Comparison of ENCODE assay signal across 9 cellular contexts in genomic region chr1:6209661-6210605, GRCh38. TPM values are rescaled to one million over a fixed set of nuclear protein-coding genes. Genes with fewer than 3 reads are reported as not detected.
A peak's percentile ranks its signal among the peaks of the same experiment; 100 is the strongest.
DNase-seq lines count a peak whose midpoint lies in the region; ATAC-seq and TF ChIP-seq lines count a peak whose summit lies in the region.
"Had no signal": no experiment of that assay in that cellular context is flagged by ENCODE, and none has a peak within 500 bp of the region (broad histone marks: within the 10 kb centered on the region; RNA-seq: fewer than 3 reads in every experiment).

No MANE protein-coding gene starts in this region.

- H3K27ac Mint-ChIP-seq in naive thymus-derived CD8-positive, alpha-beta T cell = no peak overlapping the region

- TF ChIP-seq CTCF in astrocyte of the cerebellum (IDR thresholded peaks at IDR 0.05; ENCODE audit: low read depth, low read length, missing control alignments) (no peak), spleen (IDR thresholded peaks at IDR 0.05 in 8 of 11, conservative IDR thresholded peaks at IDR 0.05 in 3 of 11) (no peak)

- H3K4me1 Mint-ChIP-seq in naive thymus-derived CD8-positive, alpha-beta T cell = peaks cover 0 to 16% (median 8%) of the 10 kb centered on the region in 4 donors

- no peaks in the 10 kb centered on the region for H3K9me3 Mint-ChIP-seq in naive thymus-derived CD8-positive, alpha-beta T cell

- H3K4me3 ChIP-seq in astrocyte of the cerebellum (ENCODE audit: low read depth, low read length) (peak overlapping the region; percentile 25), spleen (peak overlapping the region in 3 of 8 donors; percentile 47 to 73 (median 55))

- H3K27me3 Mint-ChIP-seq in naive thymus-derived CD8-positive, alpha-beta T cell = peaks cover 6 to 50% (median 23%) of the 10 kb centered on the region in 5 donors

- H3K4me1 ChIP-seq in ES-I3 (ENCODE audit: insufficient read depth, low read length) = peaks cover 10% of the 10 kb centered on the region; the same call in 1 of the 2 replicates
- H3K4me1 ChIP-seq in spleen = peaks cover 30 to 63% (median 39%) of the 10 kb centered on the region in 6 donors

- no peak overlapping the region for H3K27ac ChIP-seq in spleen

- in situ Hi-C loops in KBM-7 (cut with MboI; ENCODE audit: low pct_unique_long_range_greater_than_20kb, low sequenced_read_pairs) (no loop called here), astrocyte of the cerebellum (cut with HindIII; ENCODE audit: low sequenced_read_pairs) (no loop called here)

- DNase-seq in KBM-7 (peak; percentile 70), astrocyte of the cerebellum (ENCODE audit: low read depth) (no peak), NCI-H774 (lab: John Stamatoyannopoulos, UW) (no peak), spleen (no peak), activated gamma-delta T cell (lab: John Stamatoyannopoulos, UW) (no peak)
- peak in 1 of 10 donors; percentile 26 for DNase-seq in naive thymus-derived CD8-positive, alpha-beta T cell

- peak in 1 of 2 donors; percentile 27 for ATAC-seq in naive thymus-derived CD8-positive, alpha-beta T cell
- no peak for ATAC-seq in GM19395 (IDR thresholded peaks at IDR 0.05; ENCODE audit: unreplicated experiment)

- intact Hi-C loops in spleen (cut with DNase I; ENCODE audit: low total_unique reads) = no loop called here

- POLR2A ChIA-PET in naive thymus-derived CD8-positive, alpha-beta T cell (lab: Charles Lee) = no interaction called here

- H3K27me3 ChIP-seq in spleen (replicated peaks in 1 of 7) = peaks cover 0 to 71% (median 39%) of the 10 kb centered on the region in 7 donors

- no peaks in the 10 kb centered on the region for H3K9me3 ChIP-seq in ES-I3 (ENCODE audit: control insufficient read depth, insufficient read depth, low read length)
- no peaks in the 10 kb centered on the region for H3K9me3 ChIP-seq in spleen

- WGBS in spleen, 5 donors = 79 to 87% (median 82%) methylated on average over 16 to 17 of the region's 17 CpGs

- H3K36me3 Mint-ChIP-seq in naive thymus-derived CD8-positive, alpha-beta T cell = no peaks in the 10 kb centered on the region

- H3K9ac ChIP-seq in ES-I3 (ENCODE audit: low read depth, low read length) = peak overlapping the region; percentile 36; the same call in 1 of the 2 replicates

- no peaks in the 10 kb centered on the region for H3K36me3 ChIP-seq in ES-I3 (ENCODE audit: insufficient read depth, low read length)
- no peaks in the 10 kb centered on the region for H3K36me3 ChIP-seq in spleen

- no peak for TF ChIP-seq POLR2A in spleen (IDR thresholded peaks at IDR 0.05)

- H3K4me3 Mint-ChIP-seq in naive thymus-derived CD8-positive, alpha-beta T cell = peak overlapping the region in 8 of 10 donors; percentile 24 to 58 (median 52)

RNA-seq across cellular contexts. Expression of gene RNF207, which starts 4.0 kb away (rescaled TPM):
- under 1 TPM; 0.36 to 0.47 TPM for total RNA-seq in naive thymus-derived CD8-positive, alpha-beta T cell
- polyA plus RNA-seq in naive thymus-derived CD8-positive, alpha-beta T cell = not detected
- 10 to 100 TPM in 2 of 7 donors, 1 to 10 TPM in 5; 4.2 to 12.5 (median 6.5) TPM for total RNA-seq in spleen
- polyA plus RNA-seq in spleen = 1 to 10 TPM; 2.8 to 6.2 (median 5.3) TPM

RNA-seq across cellular contexts. Expression of gene RPL22, which starts 10.5 kb away (rescaled TPM):
- total RNA-seq in naive thymus-derived CD8-positive, alpha-beta T cell = 100 to 1,000 TPM; 577 to 597 TPM
- 100 to 1,000 TPM; 291 to 370 (median 306) TPM for polyA plus RNA-seq in naive thymus-derived CD8-positive, alpha-beta T cell
- 100 to 1,000 TPM; 106 to 424 (median 304) TPM for total RNA-seq in spleen
- 1,000 to 10,000 TPM in 2 of 3 donors, 100 to 1,000 TPM in 1; 500 to 1,105 (median 1,034) TPM for polyA plus RNA-seq in spleen

RNA-seq across cellular contexts. Expression of gene ICMT, which starts 25.8 kb away (rescaled TPM):
- total RNA-seq in naive thymus-derived CD8-positive, alpha-beta T cell = 10 to 100 TPM; 12.9 to 16.3 TPM
- polyA plus RNA-seq in naive thymus-derived CD8-positive, alpha-beta T cell = 10 to 100 TPM; 13.0 to 15.6 (median 14.1) TPM
- 10 to 100 TPM; 19.8 to 34.6 (median 30.7) TPM for total RNA-seq in spleen
- 10 to 100 TPM in 1 of 3 donors, 1 to 10 TPM in 2; 5.2 to 13.3 (median 8.3) TPM for polyA plus RNA-seq in spleen

RNA-seq across cellular contexts. Expression of gene CHD5, which starts 29.8 kb away (rescaled TPM):
- total RNA-seq in naive thymus-derived CD8-positive, alpha-beta T cell = under 1 TPM; 0.10 to 0.14 TPM
- polyA plus RNA-seq in naive thymus-derived CD8-positive, alpha-beta T cell = under 1 TPM in 1 of 3 donors, not detected in 2; 0.06 TPM
- total RNA-seq in spleen = under 1 TPM; 0.09 to 0.44 (median 0.17) TPM
- polyA plus RNA-seq in spleen = under 1 TPM; 0.04 to 0.10 (median 0.08) TPM

RNA-seq across cellular contexts. Expression of gene HES3, which starts 34.0 kb away (rescaled TPM):
- not detected for total RNA-seq in naive thymus-derived CD8-positive, alpha-beta T cell
- not detected for polyA plus RNA-seq in naive thymus-derived CD8-positive, alpha-beta T cell
- total RNA-seq in spleen = not detected
- not detected for polyA plus RNA-seq in spleen
- total RNA-seq: subcutaneous adipose tissue had no signal
